ENCODE assay signal across 6 cellular contexts in genomic region chr1:153968000-153968363, GRCh38. TPM values are rescaled to one million over a fixed set of nuclear protein-coding genes. Genes with fewer than 3 reads are reported as not detected.
A peak's percentile ranks its signal among the peaks of the same experiment; 100 is the strongest.
DNase-seq lines count a peak whose midpoint lies in the region; ATAC-seq lines count a peak whose summit lies in the region.

No MANE protein-coding gene starts in this region.

- DNase-seq in T-helper 17 cell (no peak), left lobe of liver (ENCODE audit: low spot score) (peak; percentile 65), OCI-M1 (lab: John Stamatoyannopoulos, UW) (no peak)

- H3K9ac ChIP-seq in ES-I3 (ENCODE audit: low read depth, low read length) = peak overlapping the region; percentile 71

- peaks cover 8% of the 10 kb centered on the region; the same call in 1 of the 2 replicates for H3K4me1 ChIP-seq in ES-I3 (ENCODE audit: insufficient read depth, low read length)

- H3K27ac Mint-ChIP-seq in T-helper 17 cell = peak overlapping the region; percentile 94

- no peaks in the 10 kb centered on the region for H3K27me3 Mint-ChIP-seq in T-helper 17 cell

- no peak for ATAC-seq in T-helper 17 cell
- ATAC-seq in left lobe of liver = peak; percentile 5
- no peak for ATAC-seq in HG02938 (IDR thresholded peaks at IDR 0.05; ENCODE audit: unreplicated experiment)
- ATAC-seq in HG03025 (IDR thresholded peaks at IDR 0.05; ENCODE audit: low FRiP score, unreplicated experiment) = no peak

- H3K36me3 ChIP-seq in ES-I3 (ENCODE audit: insufficient read depth, low read length) = 0 out of 2 replicates have a peak, but pooled peaks cover 2% of the 10 kb centered on the region

- H3K4me3 Mint-ChIP-seq in T-helper 17 cell = peak overlapping the region; percentile 95

- H3K4me1 Mint-ChIP-seq in T-helper 17 cell = peaks cover 35% of the 10 kb centered on the region

- peaks cover 2% of the 10 kb centered on the region for H3K36me3 Mint-ChIP-seq in T-helper 17 cell (ENCODE audit: low read depth)

- no peaks in the 10 kb centered on the region for H3K9me3 ChIP-seq in ES-I3 (ENCODE audit: control insufficient read depth, insufficient read depth, low read length)
- no peaks in the 10 kb centered on the region for H3K9me3 ChIP-seq in T-helper 17 cell (ENCODE audit: control insufficient read depth, low read length, poor library complexity, severe bottlenecking)

RNA-seq across cellular contexts. Expression of gene CREB3L4, which starts 0.3 kb away (rescaled TPM):
- total RNA-seq in T-helper 17 cell (1 to 10 TPM; 4.5 to 6.0 TPM), left lobe of liver (9.0 TPM)

RNA-seq across cellular contexts. Expression of gene SLC39A1, which starts 4.6 kb away (rescaled TPM):
- 10 to 100 TPM; 14.1 to 16.4 TPM for total RNA-seq in T-helper 17 cell
- 38.8 TPM for total RNA-seq in left lobe of liver

RNA-seq across cellular contexts. Expression of gene JTB, which starts 9.5 kb away (rescaled TPM):
- total RNA-seq in T-helper 17 cell (10 to 100 TPM; 88.1 to 90.3 TPM), left lobe of liver (97.0 TPM)

RNA-seq across cellular contexts. Expression of gene CRTC2, which starts 9.6 kb away (rescaled TPM):
- 100 to 1,000 TPM; 133 to 151 TPM for total RNA-seq in T-helper 17 cell
- 23.8 TPM for total RNA-seq in left lobe of liver

RNA-seq across cellular contexts. Expression of gene RAB13, which starts 18.2 kb away (rescaled TPM):
- total RNA-seq in T-helper 17 cell (1 to 10 TPM in 1 of 2 donors, under 1 TPM in 1; 0.40 to 2.2 TPM), left lobe of liver (46.3 TPM)
